20 cellular contexts compared by ENCODE assay signal in the genomic region with DNA sequence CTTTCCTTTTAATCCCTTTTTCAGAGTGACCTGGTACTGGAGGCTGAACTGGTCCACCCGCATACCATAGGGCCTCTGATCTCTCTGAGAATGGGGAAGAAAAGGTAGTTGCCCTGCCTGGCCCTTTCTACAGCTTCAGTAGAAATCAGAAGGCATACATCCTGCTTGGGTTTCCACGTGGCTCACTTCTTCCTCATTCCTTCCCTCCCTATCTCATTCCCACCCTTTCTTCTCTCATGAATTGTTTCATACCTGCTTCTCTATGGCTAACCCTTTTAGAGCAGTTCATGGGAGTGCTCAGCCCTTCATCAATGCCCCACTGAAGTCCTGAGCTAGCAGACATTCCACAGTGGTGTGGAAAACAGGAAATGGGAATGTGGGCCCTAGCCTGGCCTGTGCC. TPM values are rescaled to one million over a fixed set of nuclear protein-coding genes. Genes with fewer than 3 reads are reported as not detected.
A peak's percentile ranks its signal among the peaks of the same experiment; 100 is the strongest.
DNase-seq lines count a peak whose midpoint lies in the region; ATAC-seq, FAIRE-seq and TF ChIP-seq lines count a peak whose summit lies in the region.
"Had no signal": no experiment of that assay in that cellular context is flagged by ENCODE, and none has a peak within 500 bp of the region (broad histone marks: within the 10 kb centered on the region; RNA-seq: fewer than 3 reads in every experiment).

No MANE protein-coding gene starts in this region.

- H3K27me3 ChIP-seq in bronchial epithelial cell (ENCODE audit: control insufficient read depth, insufficient read depth, low read length) (no peaks in the 10 kb centered on the region), heart right ventricle (no peaks in the 10 kb centered on the region), ovary (no peaks in the 10 kb centered on the region), BE2C (no peaks in the 10 kb centered on the region)
- H3K27me3 ChIP-seq: colonic mucosa, esophagus muscularis mucosa, neutrophil, vagina had no signal

- no peak for ATAC-seq in heart right ventricle

- TF ChIP-seq EP300 in ovary (IDR thresholded peaks at IDR 0.05) = no peak

- no peak for FAIRE-seq in bronchial epithelial cell (lab: Jason Lieb, UNC)

- H3K36me3 ChIP-seq in bronchial epithelial cell (ENCODE audit: control insufficient read depth, insufficient read depth, low read length) (no peaks in the 10 kb centered on the region), heart right ventricle (no peaks in the 10 kb centered on the region), ovary (no peaks in the 10 kb centered on the region), BE2C (no peaks in the 10 kb centered on the region)
- H3K36me3 ChIP-seq: colonic mucosa, esophagus muscularis mucosa, left ventricle myocardium inferior, neutrophil, vagina had no signal

- H3K4me1 ChIP-seq in heart right ventricle = peaks cover 0 to 57% (median 30%) of the 10 kb centered on the region in 9 donors
- peaks cover 9% of the 10 kb centered on the region for H3K4me1 ChIP-seq in ovary (ENCODE audit: insufficient read depth)
- no peaks in the 10 kb centered on the region for H3K4me1 ChIP-seq in BE2C
- H3K4me1 ChIP-seq: colonic mucosa had no signal

- intact Hi-C loops in heart right ventricle (cut with DNase I) = no loop called here
- intact Hi-C loops in ovary (cut with DNase I) = no loop called here

- no peak overlapping the region for H3K4me3 ChIP-seq in bronchial epithelial cell (ENCODE audit: low read depth, low read length)
- no peak overlapping the region for H3K4me3 ChIP-seq in heart right ventricle
- H3K4me3 ChIP-seq in ovary = no peak overlapping the region
- H3K4me3 ChIP-seq in BE2C (ENCODE audit: low read depth, low read length) = no peak overlapping the region
- H3K4me3 ChIP-seq: colonic mucosa, esophagus muscularis mucosa, left ventricle myocardium inferior, vagina had no signal

- H3K27ac ChIP-seq in heart right ventricle = peak overlapping the region in 3 of 10 donors; percentile 31 to 41 (median 35)
- peak overlapping the region in 1 of 2 donors; percentile 55 for H3K27ac ChIP-seq in ovary
- H3K27ac ChIP-seq: colonic mucosa, esophagus muscularis mucosa, left ventricle myocardium inferior, neutrophil, vagina had no signal

- peak; percentile 1 for DNase-seq in SKM-1 treated with dmso at 0.1 percent for 144 hours (lab: John Stamatoyannopoulos, UW; ENCODE audit: unreplicated experiment)
- DNase-seq in SKM-1 (lab: John Stamatoyannopoulos, UW; ENCODE audit: unreplicated experiment) = no peak
- DNase-seq in bronchial epithelial cell (ENCODE audit: low read depth) = peak; percentile 65
- DNase-seq in mesothelial cell of epicardium (ENCODE audit: low spot score in 2 of 2, unreplicated experiment in 2 of 2) = no peak
- peak; percentile 71 for DNase-seq in ureter (ENCODE audit: low spot score)
- DNase-seq in heart right ventricle = no peak
- no peak for DNase-seq in ovary
- DNase-seq in BE2C = no peak
- DNase-seq: activated CD4-positive, alpha-beta T cell treated with anti-CD3 and anti-CD28 coated beads, Interleukin-2, amount 10 ng/mL, durations not matched to agents 7 days and 5 days; activated T-cell treated with anti-CD3 and anti-CD28 coated beads, Interleukin-2, amount 50 U/mL, for 24 hours; colonic mucosa; KG1; left ventricle myocardium inferior; NCI-H1930; NCI-H748 treated with DMSO at 0.1 percent for 48 hours; stimulated activated naive CD4-positive, alpha-beta T cell treated with Interleukin-2 at 50 U/mL for 16 hours; T1000 had no signal

- H3K27ac Mint-ChIP-seq in mesothelial cell of epicardium = peak overlapping the region; percentile 82
- H3K27ac Mint-ChIP-seq: activated CD4-positive, alpha-beta T cell treated with anti-CD3 and anti-CD28 coated beads, Interleukin-2, amount 10 ng/mL, durations not matched to agents 7 days and 5 days; activated T-cell treated with anti-CD3 and anti-CD28 coated beads, Interleukin-2, amount 50 U/mL, for 24 hours had no signal

- WGBS in heart right ventricle, 2 donors = 59 to 64% methylated on average over 2 of the region's 2 CpGs
- WGBS in ovary, 3 donors = 44 to 54% (median 45%) methylated on average over 2 of the region's 2 CpGs

- peaks cover 14% of the 10 kb centered on the region for H3K36me3 Mint-ChIP-seq in mesothelial cell of epicardium

- no peaks in the 10 kb centered on the region for H3K9me3 Mint-ChIP-seq in mesothelial cell of epicardium
- H3K9me3 Mint-ChIP-seq: activated CD4-positive, alpha-beta T cell treated with anti-CD3 and anti-CD28 coated beads, Interleukin-2, amount 10 ng/mL, durations not matched to agents 7 days and 5 days; activated T-cell treated with anti-CD3 and anti-CD28 coated beads, Interleukin-2, amount 50 U/mL, for 24 hours had no signal

- peaks cover 67% of the 10 kb centered on the region for H3K4me1 Mint-ChIP-seq in mesothelial cell of epicardium

- TF ChIP-seq CTCF in bronchial epithelial cell (IDR thresholded peaks at IDR 0.05; ENCODE audit: insufficient read depth, low read length, severe bottlenecking) (no peak), mesothelial cell of epicardium (IDR thresholded peaks at IDR 0.05; ENCODE audit: unreplicated experiment) (no peak), heart right ventricle (IDR thresholded peaks at IDR 0.05) (no peak), ovary (IDR thresholded peaks at IDR 0.05) (no peak), BE2C (IDR thresholded peaks at IDR 0.05; ENCODE audit: low read depth, low read length) (no peak)

- no peaks in the 10 kb centered on the region for H3K27me3 Mint-ChIP-seq in mesothelial cell of epicardium (ENCODE audit: low read depth)
- H3K27me3 Mint-ChIP-seq: activated CD4-positive, alpha-beta T cell treated with anti-CD3 and anti-CD28 coated beads, Interleukin-2, amount 10 ng/mL, durations not matched to agents 7 days and 5 days; activated T-cell treated with anti-CD3 and anti-CD28 coated beads, Interleukin-2, amount 50 U/mL, for 24 hours had no signal

- H3K9me3 ChIP-seq in heart right ventricle = no peaks in the 10 kb centered on the region
- H3K9me3 ChIP-seq in ovary = no peaks in the 10 kb centered on the region
- H3K9me3 ChIP-seq in BE2C = no peaks in the 10 kb centered on the region
- H3K9me3 ChIP-seq: colonic mucosa, esophagus muscularis mucosa, left ventricle myocardium inferior, neutrophil, vagina had no signal

- TF ChIP-seq POLR2A in ovary (IDR thresholded peaks at IDR 0.05) = no peak

- H3K4me3 Mint-ChIP-seq in mesothelial cell of epicardium = no peak overlapping the region
- H3K4me3 Mint-ChIP-seq: activated CD4-positive, alpha-beta T cell treated with anti-CD3 and anti-CD28 coated beads, Interleukin-2, amount 10 ng/mL, durations not matched to agents 7 days and 5 days; activated T-cell treated with anti-CD3 and anti-CD28 coated beads, Interleukin-2, amount 50 U/mL, for 24 hours had no signal

RNA-seq across cellular contexts. Expression of gene TRIM16, which starts 28.9 kb away (rescaled TPM):
- total RNA-seq in bronchial epithelial cell = 55.0 and 92.9 TPM in 2 replicates
- 35.9 to 36.5 TPM (median 36.2 TPM) in 3 replicates for total RNA-seq in mesothelial cell of epicardium
- 68.6 TPM for total RNA-seq in ureter
- total RNA-seq in heart right ventricle = 10 to 100 TPM; 11.3 to 41.5 (median 22.5) TPM
- 10 to 100 TPM in 1 of 2 donors, 1 to 10 TPM in 1; 8.2 to 13.8 TPM for polyA plus RNA-seq in heart right ventricle
- total RNA-seq in ovary = 10 to 100 TPM in 5 of 7 donors, 1 to 10 TPM in 2; 3.8 to 14.0 (median 11.2) TPM
- polyA plus RNA-seq in ovary = 10 to 100 TPM in 1 of 2 donors, 1 to 10 TPM in 1; 7.4 to 17.2 TPM
- polyA plus RNA-seq in BE2C (2012; ENCODE audit: insufficient read depth, insufficient read length, low read depth) = 45.3 TPM

RNA-seq across cellular contexts. Expression of gene FBXW10B, which starts 35.7 kb away (rescaled TPM):
- total RNA-seq in bronchial epithelial cell = 1.3 and 3.6 TPM in 2 replicates
- 0.99 to 1.5 TPM (median 1.3 TPM) in 3 replicates for total RNA-seq in mesothelial cell of epicardium
- total RNA-seq in ureter = 15.4 TPM
- total RNA-seq in heart right ventricle = 1 to 10 TPM in 2 of 10 donors, under 1 TPM in 8; 0.25 to 2.2 (median 0.55) TPM
- 1 to 10 TPM in 1 of 2 donors, under 1 TPM in 1; 0.87 to 2.2 TPM for polyA plus RNA-seq in heart right ventricle
- total RNA-seq in ovary = 1 to 10 TPM in 1 of 7 donors, under 1 TPM in 2, not detected in 4; 0.10 to 1.4 (median 0.60) TPM
- under 1 TPM; 0.08 to 0.72 TPM for polyA plus RNA-seq in ovary
- polyA plus RNA-seq in BE2C (2012; ENCODE audit: insufficient read depth, insufficient read length, low read depth) = 1.1 TPM

RNA-seq across cellular contexts. Expression of gene ZNF286A, which starts 44.4 kb away (rescaled TPM):
- 20.8 and 24.7 TPM in 2 replicates for total RNA-seq in bronchial epithelial cell
- 82.2 to 91.9 TPM (median 89.6 TPM) in 3 replicates for total RNA-seq in mesothelial cell of epicardium
- 14.2 TPM for total RNA-seq in ureter
- 10 to 100 TPM in 8 of 10 donors, 1 to 10 TPM in 2; 9.0 to 17.2 (median 12.3) TPM for total RNA-seq in heart right ventricle
- polyA plus RNA-seq in heart right ventricle = 10 to 100 TPM in 1 of 2 donors, 1 to 10 TPM in 1; 7.8 to 10.7 TPM
- 10 to 100 TPM; 28.0 to 37.1 (median 30.8) TPM for total RNA-seq in ovary
- 10 to 100 TPM; 13.6 to 20.1 TPM for polyA plus RNA-seq in ovary
- 4.2 TPM for polyA plus RNA-seq in BE2C (2012; ENCODE audit: insufficient read depth, insufficient read length, low read depth)

Comparison
In these comparisons a context has a peak if more than half of its experiments do, and no peak if none do; other contexts are left out.
1. DNase-seq: peak in SKM-1 treated with dmso at 0.1 percent for 144 hours (single experiment), bronchial epithelial cell (single experiment) and ureter (single experiment); none in SKM-1 (single experiment), mesothelial cell of epicardium (0 of 2), heart right ventricle (0 of 2), ovary (0 of 5) and BE2C (single experiment).